Comparison of ENCODE assay signal across 9 cellular contexts in the genomic region with DNA sequence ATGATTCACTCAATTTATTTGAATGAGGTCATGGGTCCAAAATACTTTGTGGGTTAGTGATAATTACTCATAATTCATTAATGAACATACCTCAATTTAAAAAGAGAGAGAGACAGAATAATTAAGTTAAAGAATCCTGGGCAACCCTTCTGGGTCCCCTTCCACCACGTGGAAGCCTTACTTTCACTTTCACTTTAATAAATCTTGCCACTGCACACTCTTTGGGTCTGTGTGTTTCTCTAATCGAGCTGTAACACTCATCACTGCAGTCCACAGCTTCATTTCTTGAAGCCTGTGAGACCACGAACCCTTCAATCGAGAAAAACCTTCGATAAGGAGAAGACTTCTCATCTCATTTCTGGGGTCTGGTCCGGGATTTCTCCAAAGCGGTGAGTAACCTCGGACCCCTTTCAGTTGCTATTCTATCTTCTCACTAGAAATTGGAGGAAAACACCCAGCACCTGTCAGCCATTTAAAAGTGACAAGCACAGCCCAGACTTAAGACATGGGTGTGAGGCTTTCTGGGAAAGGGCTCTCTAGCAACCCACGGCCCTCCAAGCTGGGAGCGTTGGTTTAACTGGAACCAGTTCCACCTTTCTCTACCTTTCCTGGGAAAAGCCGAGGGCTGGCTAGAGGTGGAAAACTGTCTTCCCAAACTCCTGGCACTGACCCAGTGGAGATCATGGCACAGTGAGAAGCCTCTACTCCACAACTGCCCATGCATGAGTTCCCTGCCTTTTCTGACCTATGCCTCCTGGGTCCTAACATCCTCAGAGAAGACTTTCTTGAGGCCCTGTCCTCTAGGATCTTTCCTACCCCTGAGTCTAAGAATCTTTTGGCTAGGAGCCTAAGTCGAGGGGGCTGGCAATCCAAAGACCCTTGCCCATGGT.
DNase-seq lines count a peak whose midpoint lies in the region; ATAC-seq and TF ChIP-seq lines count a peak whose summit lies in the region.
"Had no signal": no experiment of that assay in that cellular context is flagged by ENCODE, and none has a peak within 500 bp of the region (broad histone marks: within the 10 kb centered on the region; RNA-seq: fewer than 3 reads in every experiment).

No MANE protein-coding gene starts in this region.

- H3K9ac ChIP-seq in SK-N-MC (ENCODE audit: insufficient read length), result peak overlapping the region; percentile 55

- H3K9me3 Mint-ChIP-seq in activated CD8-positive, alpha-beta memory T cell treated with anti-CD3 and anti-CD28 coated beads, Interleukin-2, amount 10 ng/mL, durations not matched to agents 7 days and 5 days (ENCODE audit: low read depth), result peaks cover 9% of the 10 kb centered on the region
- peaks cover 9% of the 10 kb centered on the region for H3K9me3 Mint-ChIP-seq in stimulated activated memory B cell treated with anti-CD40 and anti-IgM and Interleukin-4, amounts not matched to agents 10 μg/mL and 1 μg/mL and 100 μg/mL, for 72 hours

- no peak for TF ChIP-seq CTCF in fibroblast of pulmonary artery (IDR thresholded peaks at IDR 0.05; ENCODE audit: low read length, missing control alignments)

- peak overlapping the region; percentile 82 for H3K27ac Mint-ChIP-seq in activated CD8-positive, alpha-beta memory T cell treated with anti-CD3 and anti-CD28 coated beads, Interleukin-2, amount 10 ng/mL, durations not matched to agents 7 days and 5 days
- peak overlapping the region; percentile 88 for H3K27ac Mint-ChIP-seq in stimulated activated memory B cell treated with anti-CD40 and anti-IgM and Interleukin-4, amounts not matched to agents 10 μg/mL and 1 μg/mL and 100 μg/mL, for 72 hours

- H3K9me3 ChIP-seq in SK-N-MC (ENCODE audit: low read depth, low read length), result no peaks in the 10 kb centered on the region

- H3K4me3 Mint-ChIP-seq in activated CD8-positive, alpha-beta memory T cell treated with anti-CD3 and anti-CD28 coated beads, Interleukin-2, amount 10 ng/mL, durations not matched to agents 7 days and 5 days, result peak overlapping the region; percentile 76
- H3K4me3 Mint-ChIP-seq in stimulated activated memory B cell treated with anti-CD40 and anti-IgM and Interleukin-4, amounts not matched to agents 10 μg/mL and 1 μg/mL and 100 μg/mL, for 72 hours, result peak overlapping the region; percentile 75

- peaks cover 22% of the 10 kb centered on the region for H3K4me1 Mint-ChIP-seq in activated CD8-positive, alpha-beta memory T cell treated with anti-CD3 and anti-CD28 coated beads, Interleukin-2, amount 10 ng/mL, durations not matched to agents 7 days and 5 days
- peaks cover 26% of the 10 kb centered on the region for H3K4me1 Mint-ChIP-seq in stimulated activated memory B cell treated with anti-CD40 and anti-IgM and Interleukin-4, amounts not matched to agents 10 μg/mL and 1 μg/mL and 100 μg/mL, for 72 hours

- peak overlapping the region; percentile 66 for H3K4me3 ChIP-seq in SK-N-MC
- H3K4me3 ChIP-seq in fibroblast of pulmonary artery (replicated peaks; ENCODE audit: low read depth, low read length), result peak overlapping the region; percentile 12

- CTCF ChIA-PET in activated CD8-positive, alpha-beta memory T cell treated with anti-CD3 and anti-CD28 coated beads, Interleukin-2, amount 10 ng/mL, durations not matched to agents 7 days and 5 days (lab: Charles Lee), result interaction anchor here (1.4 kb wide), 1 partner anchor 9 kb away, joined by 4 read pairs; no protein-coding TSS in a partner anchor

- H3K27me3 Mint-ChIP-seq in activated CD8-positive, alpha-beta memory T cell treated with anti-CD3 and anti-CD28 coated beads, Interleukin-2, amount 10 ng/mL, durations not matched to agents 7 days and 5 days, result no peaks in the 10 kb centered on the region
- H3K27me3 Mint-ChIP-seq in stimulated activated memory B cell treated with anti-CD40 and anti-IgM and Interleukin-4, amounts not matched to agents 10 μg/mL and 1 μg/mL and 100 μg/mL, for 72 hours, result no peaks in the 10 kb centered on the region

- H3K27ac ChIP-seq in SK-N-MC, result peak overlapping the region; percentile 25; the same call in 1 of the 2 replicates

- DNase-seq in activated CD8-positive, alpha-beta memory T cell treated with anti-CD3 and anti-CD28 coated beads, Interleukin-2, amount 10 ng/mL, durations not matched to agents 7 days and 5 days, result peak; percentile 41
- DNase-seq in activated CD8-positive, alpha-beta memory T cell treated with anti-CD3 and anti-CD28 coated beads, Interleukin-2, amount 50 U/mL, for 48 hours, result no peak
- DNase-seq in SK-N-MC (ENCODE audit: low read depth, low spot score) (no peak), fibroblast of pulmonary artery (ENCODE audit: low read depth) (peak; percentile 13), NCI-H2081 (lab: John Stamatoyannopoulos, UW) (no peak), activated gamma-delta T cell (lab: John Stamatoyannopoulos, UW) (no peak)
- no peak for DNase-seq in stimulated activated CD4-positive, alpha-beta T cell treated with anti-CD3 and anti-CD28 coated beads, Interleukin-2, amount 100 ng/mL, for 48 hours
- DNase-seq: SIG-M5 had no signal

- H3K36me3 Mint-ChIP-seq in activated CD8-positive, alpha-beta memory T cell treated with anti-CD3 and anti-CD28 coated beads, Interleukin-2, amount 10 ng/mL, durations not matched to agents 7 days and 5 days, result peaks cover 14% of the 10 kb centered on the region
- H3K36me3 Mint-ChIP-seq in stimulated activated memory B cell treated with anti-CD40 and anti-IgM and Interleukin-4, amounts not matched to agents 10 μg/mL and 1 μg/mL and 100 μg/mL, for 72 hours, result peaks cover 11% of the 10 kb centered on the region

- H3K36me3 ChIP-seq in SK-N-MC (ENCODE audit: insufficient read depth, low read length), result no peaks in the 10 kb centered on the region

- peak; percentile 75 for ATAC-seq in activated CD8-positive, alpha-beta memory T cell treated with anti-CD3 and anti-CD28 coated beads, Interleukin-2, amount 10 ng/mL, durations not matched to agents 7 days and 5 days
- peak; percentile 66 for ATAC-seq in stimulated activated memory B cell treated with anti-CD40 and anti-IgM and Interleukin-4, amounts not matched to agents 10 μg/mL and 1 μg/mL and 100 μg/mL, for 72 hours

Comparison
In these comparisons a context has a peak if more than half of its experiments do, and no peak if none do; other contexts are left out.
1. DNase-seq: peak in activated CD8-positive, alpha-beta memory T cell treated with anti-CD3 and anti-CD28 coated beads, Interleukin-2, amount 10 ng/mL, durations not matched to agents 7 days and 5 days (single experiment) and fibroblast of pulmonary artery (single experiment); none in activated CD8-positive, alpha-beta memory T cell treated with anti-CD3 and anti-CD28 coated beads, Interleukin-2, amount 50 U/mL, for 48 hours (single experiment), SK-N-MC (single experiment), NCI-H2081 (0 of 2), activated gamma-delta T cell (single experiment) and stimulated activated CD4-positive, alpha-beta T cell treated with anti-CD3 and anti-CD28 coated beads, Interleukin-2, amount 100 ng/mL, for 48 hours (0 of 2).